In the genomic region with DNA sequence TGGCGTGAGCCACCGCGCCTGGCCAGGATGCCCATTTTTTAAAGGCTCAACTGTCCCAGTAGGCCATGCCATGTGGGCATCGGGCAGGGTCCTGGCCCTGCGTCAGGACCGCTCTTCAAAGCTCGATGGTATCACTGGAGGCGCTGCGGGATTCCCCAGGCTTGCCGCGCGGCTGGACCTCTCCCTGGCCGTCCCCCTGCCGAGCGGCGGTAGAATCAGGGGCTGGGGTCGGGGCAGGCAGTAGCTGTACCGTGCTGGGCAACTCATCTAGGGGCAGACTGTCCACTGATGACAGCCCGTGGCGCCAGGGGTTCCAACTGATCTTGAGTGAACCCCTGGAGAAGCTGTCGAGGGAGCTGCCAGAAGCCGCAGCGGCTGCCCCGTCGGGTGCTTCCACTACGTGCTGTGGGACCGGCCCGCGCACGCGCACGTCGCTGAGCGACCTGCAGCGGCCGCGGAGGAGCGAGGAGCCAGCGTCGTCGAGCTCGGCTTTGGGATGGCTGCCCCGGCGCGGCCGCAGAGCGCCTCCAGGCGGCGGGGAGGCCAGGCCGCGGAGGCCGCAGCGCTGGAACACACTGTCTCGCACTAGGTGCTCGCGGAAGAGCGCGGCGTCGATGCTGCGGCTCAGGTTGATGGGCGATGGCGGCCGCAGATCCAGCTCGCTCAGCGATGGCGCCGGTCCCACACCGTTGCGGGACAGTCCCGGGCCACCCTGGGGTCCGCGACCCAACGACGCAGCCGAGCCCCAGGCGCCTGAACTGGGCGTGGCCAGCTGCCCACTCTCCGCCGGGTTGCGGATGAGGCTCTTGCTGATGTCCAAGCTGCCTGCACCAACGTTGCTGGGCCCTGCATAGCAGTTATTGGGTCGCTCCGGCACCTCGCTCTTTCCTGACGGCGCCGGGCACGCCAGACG, we compare ENCODE assay signal across 1 cellular context.
TF ChIP-seq lines count a peak whose summit lies in the region.

No MANE protein-coding gene starts in this region.

TF ChIP-seq in endothelial cell of umbilical vein, 7 proteins besides CTCF, POLR2A, EP300 and RAD21:
- TF ChIP-seq JUN (IDR thresholded peaks at IDR 0.05; ENCODE audit: borderline replicate concordance, insufficient read depth, insufficient read length, low read depth) (no peak), GATA2 (IDR thresholded peaks at IDR 0.05; ENCODE audit: insufficient read depth, insufficient read length, low read depth, low read length) (no peak), POLR2AphosphoS5 (IDR thresholded peaks at IDR 0.05; ENCODE audit: insufficient read depth, low read depth, low read length) (peak; percentile 71), MYC (IDR thresholded peaks at IDR 0.05; ENCODE audit: low read depth, low read length) (peak; percentile 25)
- TF ChIP-seq, protein P1, sequence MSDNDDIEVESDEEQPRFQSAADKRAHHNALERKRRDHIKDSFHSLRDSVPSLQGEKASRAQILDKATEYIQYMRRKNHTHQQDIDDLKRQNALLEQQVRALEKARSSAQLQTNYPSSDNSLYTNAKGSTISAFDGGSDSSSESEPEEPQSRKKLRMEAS (IDR thresholded peaks at IDR 0.05; ENCODE audit: insufficient read depth, insufficient read length), result no peak
